Comparison of ENCODE assay signal across 24 cellular contexts in the genomic region with DNA sequence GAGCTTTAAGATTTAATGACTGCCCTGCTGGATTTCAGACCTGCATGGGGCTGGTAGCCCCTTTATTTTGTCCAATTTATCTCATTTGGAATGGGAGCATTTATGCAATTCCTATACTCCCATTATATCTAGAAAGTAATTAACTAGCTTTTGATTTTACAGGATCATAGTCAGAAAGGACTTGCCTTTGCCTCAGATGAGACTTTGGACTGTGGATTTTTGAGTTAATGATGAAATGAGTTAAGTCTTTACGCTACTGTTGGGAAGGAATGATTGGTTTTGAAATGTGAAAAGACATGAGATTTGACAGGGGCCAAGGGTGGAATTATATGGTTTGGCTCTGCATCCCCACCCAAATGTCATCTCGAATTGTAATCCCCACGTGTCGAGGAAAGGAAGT.
DNase-seq lines count a peak whose midpoint lies in the region; ATAC-seq and TF ChIP-seq lines count a peak whose summit lies in the region.
"Had no signal": no experiment of that assay in that cellular context is flagged by ENCODE, and none has a peak within 500 bp of the region (broad histone marks: within the 10 kb centered on the region; RNA-seq: fewer than 3 reads in every experiment).

No MANE protein-coding gene starts in this region.

- H3K9ac ChIP-seq in neural progenitor cell, result no peak overlapping the region
- H3K9ac ChIP-seq: BLaER1 had no signal

- H3K4me2 ChIP-seq in hepatocyte (no peak overlapping the region), neural progenitor cell (no peak overlapping the region)
- H3K4me2 ChIP-seq: BLaER1 had no signal

- no peaks in the 10 kb centered on the region for H3K4me1 ChIP-seq in hepatocyte (ENCODE audit: insufficient read depth)
- H3K4me1 ChIP-seq in neural progenitor cell, result peaks cover 6% of the 10 kb centered on the region
- H3K4me1 ChIP-seq: BE2C, BLaER1 had no signal

- H3K36me3 ChIP-seq in hepatocyte (replicated peaks; ENCODE audit: insufficient read depth, low read depth) (no peaks in the 10 kb centered on the region), neural progenitor cell (no peaks in the 10 kb centered on the region)
- H3K36me3 ChIP-seq: BE2C, BLaER1 had no signal

- DNase-seq in hepatocyte (ENCODE audit: low spot score) (no peak), left colon (no peak), neural crest cell (ENCODE audit: low read depth, low spot score) (no peak), neural progenitor cell (ENCODE audit: low spot score) (no peak)
- DNase-seq: 8988T; ACHN; BE2C; C1 segment of cervical spinal cord; CD4-positive, alpha-beta memory T cell; CD4-positive, CD25-positive, alpha-beta regulatory T cell; CD8-positive, alpha-beta memory T cell; COR-L47; DMS 273 treated with DMSO at 0.1 percent for 48 hours; DMS153; DMS53; DMS79; DND-41; EL; GDM1 had no signal

- H3F3A ChIP-seq in neural progenitor cell (ENCODE audit: low read depth), result no peaks in the 10 kb centered on the region

- H3K27me3 ChIP-seq in hepatocyte, result no peaks in the 10 kb centered on the region
- no peaks in the 10 kb centered on the region for H3K27me3 ChIP-seq in neural progenitor cell
- H3K27me3 ChIP-seq: BE2C, BLaER1 had no signal

- H2AFZ ChIP-seq in hepatocyte (no peak overlapping the region), neural progenitor cell (replicated peaks) (no peak overlapping the region)

- H3K27me3 Mint-ChIP-seq in neural crest cell (ENCODE audit: low read depth) (no peaks in the 10 kb centered on the region), neural progenitor cell (ENCODE audit: insufficient read depth, low read depth) (no peaks in the 10 kb centered on the region)
- no peaks in the 10 kb centered on the region for H3K27me3 Mint-ChIP-seq in activated T-helper 17 cell treated with anti-CD3 and anti-CD28 coated beads, Interleukin-2, amount 50 U/mL, for 72 hours
- H3K27me3 Mint-ChIP-seq: CD4-positive, alpha-beta memory T cell had no signal

- H3K9me3 Mint-ChIP-seq in neural crest cell (peaks cover 28% of the 10 kb centered on the region), neural progenitor cell (peaks cover 11% of the 10 kb centered on the region)
- H3K9me3 Mint-ChIP-seq in activated T-helper 17 cell treated with anti-CD3 and anti-CD28 coated beads, Interleukin-2, amount 50 U/mL, for 72 hours, result peaks cover 7% of the 10 kb centered on the region

- peak; percentile 67 for ATAC-seq in left colon
- no peak for ATAC-seq in activated T-helper 17 cell treated with anti-CD3 and anti-CD28 coated beads, Interleukin-2, amount 50 U/mL, for 72 hours (replicated peaks)
- no peak for ATAC-seq in GM21423 (IDR thresholded peaks at IDR 0.05; ENCODE audit: unreplicated experiment)
- ATAC-seq: GM12878 had no signal

- H4K20me1 ChIP-seq in hepatocyte (ENCODE audit: insufficient read depth, poor library complexity, severe bottlenecking), result no peaks in the 10 kb centered on the region
- no peaks in the 10 kb centered on the region for H4K20me1 ChIP-seq in neural progenitor cell (ENCODE audit: low read depth)
- H4K20me1 ChIP-seq: BLaER1 had no signal

- no peak overlapping the region for H3K4me3 Mint-ChIP-seq in neural crest cell
- no peak overlapping the region for H3K4me3 Mint-ChIP-seq in activated T-helper 17 cell treated with anti-CD3 and anti-CD28 coated beads, Interleukin-2, amount 50 U/mL, for 72 hours
- no peak overlapping the region for H3K4me3 Mint-ChIP-seq in neural progenitor cell
- H3K4me3 Mint-ChIP-seq: CD14-positive monocyte; CD4-positive, alpha-beta memory T cell; CD4-positive, CD25-positive, alpha-beta regulatory T cell; CD8-positive, alpha-beta memory T cell had no signal

- peaks cover 14% of the 10 kb centered on the region for H3K4me1 Mint-ChIP-seq in neural crest cell
- no peaks in the 10 kb centered on the region for H3K4me1 Mint-ChIP-seq in activated T-helper 17 cell treated with anti-CD3 and anti-CD28 coated beads, Interleukin-2, amount 50 U/mL, for 72 hours
- peaks cover 9% of the 10 kb centered on the region for H3K4me1 Mint-ChIP-seq in neural progenitor cell
- H3K4me1 Mint-ChIP-seq: CD14-positive monocyte; CD4-positive, alpha-beta memory T cell; CD4-positive, CD25-positive, alpha-beta regulatory T cell; CD8-positive, alpha-beta memory T cell had no signal

- H3K27ac Mint-ChIP-seq in neural crest cell (ENCODE audit: unreplicated experiment) (peak overlapping the region; percentile 1), neural progenitor cell (no peak overlapping the region)
- no peak overlapping the region for H3K27ac Mint-ChIP-seq in activated T-helper 17 cell treated with anti-CD3 and anti-CD28 coated beads, Interleukin-2, amount 50 U/mL, for 72 hours
- H3K27ac Mint-ChIP-seq: CD14-positive monocyte; CD4-positive, alpha-beta memory T cell; CD4-positive, CD25-positive, alpha-beta regulatory T cell; CD8-positive, alpha-beta memory T cell had no signal

- H3K9me3 ChIP-seq in hepatocyte (ENCODE audit: low read depth) (no peaks in the 10 kb centered on the region), neural progenitor cell (ENCODE audit: low read depth) (no peaks in the 10 kb centered on the region)
- H3K9me3 ChIP-seq: BE2C, BLaER1 had no signal

- H3K27ac ChIP-seq in hepatocyte (peak overlapping the region; percentile 49), neural progenitor cell (no peak overlapping the region)
- H3K27ac ChIP-seq: BLaER1 had no signal

- H3K4me3 ChIP-seq in hepatocyte, result no peak overlapping the region
- no peak overlapping the region for H3K4me3 ChIP-seq in neural progenitor cell
- H3K4me3 ChIP-seq: BLaER1, GM12878 had no signal

- TF ChIP-seq CTCF in hepatocyte (IDR thresholded peaks at IDR 0.05; ENCODE audit: poor library complexity) (no peak), neural crest cell (conservative IDR thresholded peaks at IDR 0.05) (no peak), neural progenitor cell (IDR thresholded peaks at IDR 0.05) (no peak)

- H3K36me3 Mint-ChIP-seq in neural crest cell (ENCODE audit: low read depth), result peaks cover 27% of the 10 kb centered on the region
- H3K36me3 Mint-ChIP-seq in activated T-helper 17 cell treated with anti-CD3 and anti-CD28 coated beads, Interleukin-2, amount 50 U/mL, for 72 hours (ENCODE audit: low read depth), result no peaks in the 10 kb centered on the region
- H3K36me3 Mint-ChIP-seq in neural progenitor cell, result peaks cover 1% of the 10 kb centered on the region
- H3K36me3 Mint-ChIP-seq: CD14-positive monocyte had no signal

- H3K79me2 ChIP-seq in hepatocyte (no peaks in the 10 kb centered on the region), neural progenitor cell (ENCODE audit: low read depth) (no peaks in the 10 kb centered on the region)

- H3K9me2 ChIP-seq in hepatocyte (replicated peaks; ENCODE audit: insufficient read depth), result no peaks in the 10 kb centered on the region

- WGBS in hepatocyte (ENCODE audit: low lambda C conversion rate, missing lambda C conversion rate), result 70% methylated on average over 4 of the region's 4 CpGs

- intact Hi-C loops in left colon (cut with DNase I, micrococcal nuclease), result no loop called here
